8 cellular contexts compared by ENCODE assay signal in genomic region chr2:207746131-207746530, GRCh38. TPM values are rescaled to one million over a fixed set of nuclear protein-coding genes. Genes with fewer than 3 reads are reported as not detected.
DNase-seq lines count a peak whose midpoint lies in the region; FAIRE-seq and TF ChIP-seq lines count a peak whose summit lies in the region.

No MANE protein-coding gene starts in this region.

- no peak overlapping the region for H3K4me3 ChIP-seq in LNCaP clone FGC (ENCODE audit: low read depth, low read length)
- H3K4me3 ChIP-seq in keratinocyte (ENCODE audit: control insufficient read depth in 2 of 3, extremely low read depth in 1 of 3, insufficient read depth in 2 of 3, low read depth in 1 of 3, low read length in 3 of 3), result no peak overlapping the region

- no peaks in the 10 kb centered on the region for H3K4me1 ChIP-seq in keratinocyte (ENCODE audit: control insufficient read depth, extremely low read depth, insufficient read depth, low read length)

- peaks cover 17 to 23% of the 10 kb centered on the region in 2 experiments for H3K36me3 ChIP-seq in keratinocyte (ENCODE audit: control insufficient read depth in 2 of 2, extremely low read depth in 1 of 2, insufficient read depth in 2 of 2, low read length in 2 of 2)

- dilution Hi-C loops in keratinocyte (cut with MboI; ENCODE audit: extremely low pct_ligation_motif_present, low sequenced_read_pairs), result no loop called here

- BruUV-seq in MCF 10A (replicated peaks; lab: Mats Ljungman, UMichigan), result no TSS peak

- peak; percentile 81 for FAIRE-seq in H54 (lab: Jason Lieb, UNC)
- peak; percentile 34 for FAIRE-seq in keratinocyte (lab: Jason Lieb, UNC)

- TF ChIP-seq POLR2A in H54 (IDR thresholded peaks at IDR 0.05; ENCODE audit: low read depth, low read length), result no peak

- no peak overlapping the region for H3K27ac ChIP-seq in keratinocyte (ENCODE audit: control insufficient read depth, insufficient read depth, low read length)

- intact Hi-C loops in MCF 10A (cut with micrococcal nuclease), result loop anchor here (1.0 kb wide), 4 partner anchors 227 to 326 kb away; no protein-coding TSS in a partner anchor

- H3K9me3 Mint-ChIP-seq in MCF 10A (ENCODE audit: unreplicated experiment), result no peaks in the 10 kb centered on the region

- CTCF ChIA-PET in MCF 10A (lab: Yijun Ruan, JAX), result interaction anchor here (0.5 to 10.3 kb wide), 47 partner anchors 8 to 1053 kb away, joined by 3 to 193 read pairs (median 5); partner anchors contain the start of genes CCNYL1 and PLEKHM3

- no peaks in the 10 kb centered on the region for H3K9me1 ChIP-seq in keratinocyte (ENCODE audit: control insufficient read depth, extremely low read depth, insufficient read depth, low read length)

- H3K27me3 ChIP-seq in keratinocyte (ENCODE audit: control insufficient read depth, extremely low read depth, insufficient read depth, low read length), result no peaks in the 10 kb centered on the region

- no peaks in the 10 kb centered on the region for H3K4me1 Mint-ChIP-seq in MCF 10A (ENCODE audit: insufficient read depth, unreplicated experiment)

- DNase-seq in A172 (ENCODE audit: low spot score), result peak; percentile 63
- peak; percentile 80 for DNase-seq in GM03348 (ENCODE audit: low spot score)
- peak; percentile 34 for DNase-seq in H54 (ENCODE audit: insufficient read length, low spot score)
- peak; percentile 49 for DNase-seq in LNCaP clone FGC (ENCODE audit: low read depth)
- peak; percentile 65 for DNase-seq in RPMI8226
- peak; percentile 74 for DNase-seq in MCF 10A (ENCODE audit: unreplicated experiment)
- peak; percentile 19 for DNase-seq in keratinocyte (ENCODE audit: low read depth, low spot score)
- peak; percentile 14 to 18 for DNase-seq in stimulated activated CD4-positive, alpha-beta T cell treated with anti-CD3 and anti-CD28 coated beads, Interleukin-2, amount 100 ng/mL, for 48 hours

- no peak overlapping the region for H3K9ac ChIP-seq in keratinocyte (ENCODE audit: control insufficient read depth, extremely low read depth, insufficient read depth, low read length)

- H3K79me2 ChIP-seq in keratinocyte (ENCODE audit: control insufficient read depth, insufficient read depth, low read length), result no peaks in the 10 kb centered on the region

- no peak overlapping the region for H2AFZ ChIP-seq in keratinocyte (ENCODE audit: control insufficient read depth, low read length)

- H3K36me3 Mint-ChIP-seq in MCF 10A (ENCODE audit: insufficient read depth, unreplicated experiment), result peaks cover 18% of the 10 kb centered on the region

- TF ChIP-seq CTCF in LNCaP clone FGC (IDR thresholded peaks at IDR 0.05; ENCODE audit: control insufficient read depth, extremely low read depth, insufficient read depth), result peak; percentile 85
- peak; percentile 89 for TF ChIP-seq CTCF in MCF 10A (IDR thresholded peaks at IDR 0.05; ENCODE audit: unreplicated experiment)
- TF ChIP-seq CTCF in keratinocyte (optimal IDR thresholded peaks at IDR 0.05 in 1 of 3, IDR thresholded peaks at IDR 0.05 in 1 of 3, conservative IDR thresholded peaks at IDR 0.05 in 1 of 3; ENCODE audit: extremely low read depth in 1 of 3, insufficient read depth in 2 of 3, low read length in 3 of 3), result peak; percentile 76 to 91 (median 85)

- no peak overlapping the region for H3K27ac Mint-ChIP-seq in MCF 10A (ENCODE audit: low read depth, unreplicated experiment)

- H4K20me1 ChIP-seq in keratinocyte (ENCODE audit: control insufficient read depth, extremely low read depth, insufficient read depth, low read length), result no peaks in the 10 kb centered on the region

- no peaks in the 10 kb centered on the region for H3K27me3 Mint-ChIP-seq in MCF 10A (ENCODE audit: insufficient read depth, unreplicated experiment)

- no peak overlapping the region for H3K4me2 ChIP-seq in keratinocyte (ENCODE audit: control insufficient read depth, extremely low read depth, insufficient read depth, low read depth, low read length)

- no peaks in the 10 kb centered on the region for H3K9me3 ChIP-seq in keratinocyte (ENCODE audit: control insufficient read depth, low read depth, low read length)

- POLR2A ChIA-PET in MCF 10A (lab: Yijun Ruan, JAX), result interaction anchor here (0.7 to 1.4 kb wide), 6 partner anchors 12 to 508 kb away, joined by 3 to 5 read pairs (median 4); no protein-coding TSS in a partner anchor

- H3K4me3 Mint-ChIP-seq in MCF 10A (ENCODE audit: unreplicated experiment), result no peak overlapping the region

RNA-seq across cellular contexts. Expression of gene FZD5, which starts 23.6 kb away (rescaled TPM):
- total RNA-seq in A172 (2014; rRNA removed; shearing (Covaris generic)), result 6.5 and 7.0 TPM in 2 replicates
- total RNA-seq in MCF 10A (2022), result 2.6 and 4.3 TPM in 2 replicates
- 1.6 to 2.4 TPM (median 2.1 TPM) in 3 replicates for polyA plus RNA-seq in keratinocyte
- polyA plus RNA-seq in keratinocyte (2011; ENCODE audit: low read depth), result 1.9 TPM
- 1.6 and 2.0 TPM in 2 replicates for polyA plus RNA-seq in keratinocyte (2011; cell fraction: cytosol; rRNA removed)
- polyA plus RNA-seq in keratinocyte (2011; cell fraction: nucleus; rRNA removed), result 5.8 and 5.9 TPM in 2 replicates
- polyA plus RNA-seq in keratinocyte (2012; ENCODE audit: low replicate concordance), result 2.7 and 3.3 TPM in 2 replicates
- polyA minus RNA-seq in keratinocyte, result 3.0 to 4.2 TPM (median 3.5 TPM) in 3 replicates
- 7.1 TPM for polyA minus RNA-seq in keratinocyte (2011; cell fraction: cytosol; rRNA and poly(A)+ RNA removed)
- 10.4 and 13.7 TPM in 2 replicates for polyA minus RNA-seq in keratinocyte (2011; cell fraction: nucleus; rRNA and poly(A)+ RNA removed)

RNA-seq across cellular contexts. Expression of gene CCNYL1, which starts 34.7 kb away (rescaled TPM):
- 4.9 and 5.5 TPM in 2 replicates for total RNA-seq in A172 (2014; rRNA removed; shearing (Covaris generic))
- 19.7 and 23.3 TPM in 2 replicates for total RNA-seq in MCF 10A (2022)
- 15.5 to 29.9 TPM (median 19.4 TPM) in 3 replicates for polyA plus RNA-seq in keratinocyte
- polyA plus RNA-seq in keratinocyte (2011; ENCODE audit: low read depth), result 4.8 TPM
- polyA plus RNA-seq in keratinocyte (2011; cell fraction: cytosol; rRNA removed), result 18.3 and 41.5 TPM in 2 replicates
- polyA plus RNA-seq in keratinocyte (2011; cell fraction: nucleus; rRNA removed), result 18.6 and 20.0 TPM in 2 replicates
- polyA plus RNA-seq in keratinocyte (2012; ENCODE audit: low replicate concordance), result 7.9 and 24.3 TPM in 2 replicates
- polyA minus RNA-seq in keratinocyte, result 4.0 to 27.5 TPM (median 15.9 TPM) in 3 replicates
- 22.3 TPM for polyA minus RNA-seq in keratinocyte (2011; cell fraction: cytosol; rRNA and poly(A)+ RNA removed)
- 8.4 and 16.0 TPM in 2 replicates for polyA minus RNA-seq in keratinocyte (2011; cell fraction: nucleus; rRNA and poly(A)+ RNA removed)

Comparison
In these comparisons a context has a peak if more than half of its experiments do, and no peak if none do; other contexts are left out.
1. DNase-seq: peak in every context shown above with its lines; median percentile 80 in GM03348; 74 in MCF 10A; 65 in RPMI8226; 63 in A172; 49 in LNCaP clone FGC; 34 in H54; 19 in keratinocyte; 16 in stimulated activated CD4-positive, alpha-beta T cell treated with anti-CD3 and anti-CD28 coated beads, Interleukin-2, amount 100 ng/mL, for 48 hours.